2 cellular contexts compared by ENCODE assay signal in the genomic region with DNA sequence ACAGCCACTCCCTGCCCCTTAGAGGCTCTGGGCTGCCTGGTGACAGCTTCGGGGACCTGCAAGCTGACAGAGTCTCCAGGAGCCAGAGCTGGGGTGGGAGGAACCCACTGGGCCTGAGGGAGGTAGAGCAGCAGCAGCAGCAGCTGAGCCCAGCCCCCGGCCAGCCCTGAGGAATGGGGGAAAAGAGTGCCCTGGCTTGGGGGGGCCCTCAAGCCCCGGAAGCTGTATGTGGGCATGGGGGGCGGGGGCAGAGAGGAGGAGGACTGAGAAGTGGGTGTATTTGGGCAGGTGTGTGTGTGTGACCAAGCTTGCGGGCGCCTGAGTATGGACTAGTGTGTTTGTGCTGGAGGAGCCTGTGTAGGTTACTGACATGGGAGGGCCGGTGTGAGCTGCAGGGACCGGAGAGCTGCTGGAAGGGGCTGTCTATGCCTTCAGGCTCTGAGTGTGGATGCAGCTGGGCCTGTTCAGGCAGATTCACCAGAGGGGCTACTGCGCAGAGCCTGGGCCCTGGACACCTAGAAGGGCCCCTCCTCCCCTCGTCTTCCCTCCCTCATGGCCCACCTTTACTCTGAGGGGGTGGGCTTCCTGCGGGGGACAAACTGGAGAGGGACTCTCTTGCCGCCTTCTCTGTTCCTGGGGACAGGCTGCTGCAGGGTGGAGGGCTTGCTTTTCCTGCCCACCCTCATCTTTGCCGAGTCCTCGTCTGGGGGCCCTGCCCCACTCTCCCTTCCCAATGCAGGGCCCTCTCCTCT.
TF ChIP-seq lines count a peak whose summit lies in the region.

No MANE protein-coding gene starts in this region.

TF ChIP-seq in HCT116, 20 proteins besides CTCF, POLR2A, EP300 and RAD21 (continued from another document):
- TF ChIP-seq, protein P1, sequence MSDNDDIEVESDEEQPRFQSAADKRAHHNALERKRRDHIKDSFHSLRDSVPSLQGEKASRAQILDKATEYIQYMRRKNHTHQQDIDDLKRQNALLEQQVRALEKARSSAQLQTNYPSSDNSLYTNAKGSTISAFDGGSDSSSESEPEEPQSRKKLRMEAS (IDR thresholded peaks at IDR 0.05), result no peak
- TF ChIP-seq TCF7L2 (IDR thresholded peaks at IDR 0.05; ENCODE audit: borderline replicate concordance, extremely low read depth, insufficient read depth, insufficient read length) (no peak), SRF (IDR thresholded peaks at IDR 0.05; ENCODE audit: low read depth) (no peak), ZNF274 (IDR thresholded peaks at IDR 0.05; ENCODE audit: low read depth, low read length) (no peak), SIN3A (IDR thresholded peaks at IDR 0.05; ENCODE audit: low read depth) (no peak)
- TF ChIP-seq, protein P2, sequence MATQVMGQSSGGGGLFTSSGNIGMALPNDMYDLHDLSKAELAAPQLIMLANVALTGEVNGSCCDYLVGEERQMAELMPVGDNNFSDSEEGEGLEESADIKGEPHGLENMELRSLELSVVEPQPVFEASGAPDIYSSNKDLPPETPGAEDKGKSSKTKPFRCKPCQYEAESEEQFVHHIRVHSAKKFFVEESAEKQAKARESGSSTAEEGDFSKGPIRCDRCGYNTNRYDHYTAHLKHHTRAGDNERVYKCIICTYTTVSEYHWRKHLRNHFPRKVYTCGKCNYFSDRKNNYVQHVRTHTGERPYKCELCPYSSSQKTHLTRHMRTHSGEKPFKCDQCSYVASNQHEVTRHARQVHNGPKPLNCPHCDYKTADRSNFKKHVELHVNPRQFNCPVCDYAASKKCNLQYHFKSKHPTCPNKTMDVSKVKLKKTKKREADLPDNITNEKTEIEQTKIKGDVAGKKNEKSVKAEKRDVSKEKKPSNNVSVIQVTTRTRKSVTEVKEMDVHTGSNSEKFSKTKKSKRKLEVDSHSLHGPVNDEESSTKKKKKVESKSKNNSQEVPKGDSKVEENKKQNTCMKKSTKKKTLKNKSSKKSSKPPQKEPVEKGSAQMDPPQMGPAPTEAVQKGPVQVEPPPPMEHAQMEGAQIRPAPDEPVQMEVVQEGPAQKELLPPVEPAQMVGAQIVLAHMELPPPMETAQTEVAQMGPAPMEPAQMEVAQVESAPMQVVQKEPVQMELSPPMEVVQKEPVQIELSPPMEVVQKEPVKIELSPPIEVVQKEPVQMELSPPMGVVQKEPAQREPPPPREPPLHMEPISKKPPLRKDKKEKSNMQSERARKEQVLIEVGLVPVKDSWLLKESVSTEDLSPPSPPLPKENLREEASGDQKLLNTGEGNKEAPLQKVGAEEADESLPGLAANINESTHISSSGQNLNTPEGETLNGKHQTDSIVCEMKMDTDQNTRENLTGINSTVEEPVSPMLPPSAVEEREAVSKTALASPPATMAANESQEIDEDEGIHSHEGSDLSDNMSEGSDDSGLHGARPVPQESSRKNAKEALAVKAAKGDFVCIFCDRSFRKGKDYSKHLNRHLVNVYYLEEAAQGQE (IDR thresholded peaks at IDR 0.05; ENCODE audit: low read depth), result no peak

TF ChIP-seq in WTC11, 78 proteins besides CTCF, POLR2A, EP300 and RAD21:
- TF ChIP-seq, protein P3, sequence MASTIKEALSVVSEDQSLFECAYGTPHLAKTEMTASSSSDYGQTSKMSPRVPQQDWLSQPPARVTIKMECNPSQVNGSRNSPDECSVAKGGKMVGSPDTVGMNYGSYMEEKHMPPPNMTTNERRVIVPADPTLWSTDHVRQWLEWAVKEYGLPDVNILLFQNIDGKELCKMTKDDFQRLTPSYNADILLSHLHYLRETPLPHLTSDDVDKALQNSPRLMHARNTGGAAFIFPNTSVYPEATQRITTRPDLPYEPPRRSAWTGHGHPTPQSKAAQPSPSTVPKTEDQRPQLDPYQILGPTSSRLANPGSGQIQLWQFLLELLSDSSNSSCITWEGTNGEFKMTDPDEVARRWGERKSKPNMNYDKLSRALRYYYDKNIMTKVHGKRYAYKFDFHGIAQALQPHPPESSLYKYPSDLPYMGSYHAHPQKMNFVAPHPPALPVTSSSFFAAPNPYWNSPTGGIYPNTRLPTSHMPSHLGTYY (CRISPR knock-in tag; IDR thresholded peaks at IDR 0.05), result no peak
- TF ChIP-seq, protein P4, sequence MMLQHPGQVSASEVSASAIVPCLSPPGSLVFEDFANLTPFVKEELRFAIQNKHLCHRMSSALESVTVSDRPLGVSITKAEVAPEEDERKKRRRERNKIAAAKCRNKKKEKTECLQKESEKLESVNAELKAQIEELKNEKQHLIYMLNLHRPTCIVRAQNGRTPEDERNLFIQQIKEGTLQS (CRISPR knock-in tag; conservative IDR thresholded peaks at IDR 0.05), result no peak
- TF ChIP-seq JUN (CRISPR knock-in tag; IDR thresholded peaks at IDR 0.05), result no peak
- TF ChIP-seq, protein P5, sequence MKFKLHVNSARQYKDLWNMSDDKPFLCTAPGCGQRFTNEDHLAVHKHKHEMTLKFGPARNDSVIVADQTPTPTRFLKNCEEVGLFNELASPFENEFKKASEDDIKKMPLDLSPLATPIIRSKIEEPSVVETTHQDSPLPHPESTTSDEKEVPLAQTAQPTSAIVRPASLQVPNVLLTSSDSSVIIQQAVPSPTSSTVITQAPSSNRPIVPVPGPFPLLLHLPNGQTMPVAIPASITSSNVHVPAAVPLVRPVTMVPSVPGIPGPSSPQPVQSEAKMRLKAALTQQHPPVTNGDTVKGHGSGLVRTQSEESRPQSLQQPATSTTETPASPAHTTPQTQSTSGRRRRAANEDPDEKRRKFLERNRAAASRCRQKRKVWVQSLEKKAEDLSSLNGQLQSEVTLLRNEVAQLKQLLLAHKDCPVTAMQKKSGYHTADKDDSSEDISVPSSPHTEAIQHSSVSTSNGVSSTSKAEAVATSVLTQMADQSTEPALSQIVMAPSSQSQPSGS (CRISPR knock-in tag; IDR thresholded peaks at IDR 0.05; ENCODE audit: borderline replicate concordance, low read depth), result no peak
- no peak for TF ChIP-seq ZNF671 (CRISPR knock-in tag; IDR thresholded peaks at IDR 0.05)
- TF ChIP-seq TEAD1 (CRISPR knock-in tag; IDR thresholded peaks at IDR 0.05), result no peak
- TF ChIP-seq, protein P6, sequence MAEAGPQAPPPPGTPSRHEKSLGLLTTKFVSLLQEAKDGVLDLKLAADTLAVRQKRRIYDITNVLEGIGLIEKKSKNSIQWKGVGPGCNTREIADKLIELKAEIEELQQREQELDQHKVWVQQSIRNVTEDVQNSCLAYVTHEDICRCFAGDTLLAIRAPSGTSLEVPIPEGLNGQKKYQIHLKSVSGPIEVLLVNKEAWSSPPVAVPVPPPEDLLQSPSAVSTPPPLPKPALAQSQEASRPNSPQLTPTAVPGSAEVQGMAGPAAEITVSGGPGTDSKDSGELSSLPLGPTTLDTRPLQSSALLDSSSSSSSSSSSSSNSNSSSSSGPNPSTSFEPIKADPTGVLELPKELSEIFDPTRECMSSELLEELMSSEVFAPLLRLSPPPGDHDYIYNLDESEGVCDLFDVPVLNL (CRISPR knock-in tag; IDR thresholded peaks at IDR 0.05; ENCODE audit: borderline replicate concordance, low read depth), result no peak
- TF ChIP-seq, protein P7, sequence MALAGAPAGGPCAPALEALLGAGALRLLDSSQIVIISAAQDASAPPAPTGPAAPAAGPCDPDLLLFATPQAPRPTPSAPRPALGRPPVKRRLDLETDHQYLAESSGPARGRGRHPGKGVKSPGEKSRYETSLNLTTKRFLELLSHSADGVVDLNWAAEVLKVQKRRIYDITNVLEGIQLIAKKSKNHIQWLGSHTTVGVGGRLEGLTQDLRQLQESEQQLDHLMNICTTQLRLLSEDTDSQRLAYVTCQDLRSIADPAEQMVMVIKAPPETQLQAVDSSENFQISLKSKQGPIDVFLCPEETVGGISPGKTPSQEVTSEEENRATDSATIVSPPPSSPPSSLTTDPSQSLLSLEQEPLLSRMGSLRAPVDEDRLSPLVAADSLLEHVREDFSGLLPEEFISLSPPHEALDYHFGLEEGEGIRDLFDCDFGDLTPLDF (CRISPR knock-in tag; IDR thresholded peaks at IDR 0.05), result no peak
- TF ChIP-seq NFATC4 (CRISPR knock-in tag; IDR thresholded peaks at IDR 0.05), result no peak
- no peak for TF ChIP-seq KAT7 (CRISPR knock-in tag; IDR thresholded peaks at IDR 0.05; ENCODE audit: borderline replicate concordance)
